ENCODE assay signal across 18 cellular contexts in genomic region chr18:28002841-28003240, GRCh38.
"Had no signal": no experiment of that assay in that cellular context is flagged by ENCODE, and none has a peak within 500 bp of the region (broad histone marks: within the 10 kb centered on the region; RNA-seq: fewer than 3 reads in every experiment).

No MANE protein-coding gene starts in this region.

- DNase-seq: activated CD4-positive, alpha-beta T cell treated with anti-CD3 and anti-CD28 coated beads for 1 hour; activated CD4-positive, alpha-beta T cell treated with anti-CD3 and anti-CD28 coated beads, Interleukin-2, amount 50 U/mL, for 4 hours; activated naive CD4-positive, alpha-beta T cell treated with anti-CD3 and anti-CD28 coated beads for 36 hours; activated naive CD8-positive, alpha-beta T cell treated with anti-CD3 and anti-CD28 coated beads, Interleukin-2, amount 50 U/mL, for 24 hours; left cardiac atrium; naive B cell; stimulated activated CD4-positive, alpha-beta T cell treated with anti-CD3 and anti-CD28 coated beads, Interleukin-4, amount 100 ng/mL, for 4 hours; stimulated activated CD8-positive, alpha-beta memory T cell treated with anti-CD3 and anti-CD28 coated beads, Interleukin-4, amount 100 ng/mL, for 48 hours; stimulated activated naive CD8-positive, alpha-beta T cell treated with anti-CD3 and anti-CD28 coated beads, Interleukin-15, Interleukin-2, amounts not matched to agents 100 U/mL and 50 U/mL, for 24 hours; T-helper 1 cell; upper lobe of left lung had no signal

- H3K27ac Mint-ChIP-seq: activated naive CD4-positive, alpha-beta T cell treated with anti-CD3 and anti-CD28 coated beads for 36 hours; activated naive CD8-positive, alpha-beta T cell treated with anti-CD3 and anti-CD28 coated beads, Interleukin-2, amount 50 U/mL, for 24 hours; activated T-helper 2 cell treated with anti-CD3 and anti-CD28 coated beads, Interferon-gamma antibody, Interleukin-2, Interleukin-4, amounts not matched to agents 10 μg/mL and 5 μg/mL and 100 μg/mL, durations not matched to agents 14 hours and 24 hours and 36 hours; naive B cell had no signal

- H3K27me3 Mint-ChIP-seq: activated naive CD8-positive, alpha-beta T cell treated with anti-CD3 and anti-CD28 coated beads, Interleukin-2, amount 50 U/mL, for 24 hours; naive B cell had no signal

- H3K9me3 ChIP-seq: suprapubic skin, upper lobe of left lung had no signal

- FAIRE-seq: bronchial epithelial cell, colon had no signal

- H3K9me3 Mint-ChIP-seq: activated naive CD4-positive, alpha-beta T cell treated with anti-CD3 and anti-CD28 coated beads for 36 hours had no signal

- H3K36me3 Mint-ChIP-seq: naive B cell had no signal

- H3K36me3 ChIP-seq: suprapubic skin, upper lobe of left lung had no signal

- H3K4me3 ChIP-seq: lung, skin epidermis, suprapubic skin, upper lobe of left lung had no signal

- ATAC-seq: activated naive CD8-positive, alpha-beta T cell treated with anti-CD3 and anti-CD28 coated beads, Interleukin-2, amount 50 U/mL, for 24 hours; stimulated activated naive CD8-positive, alpha-beta T cell treated with anti-CD3 and anti-CD28 coated beads, Interleukin-15, Interleukin-2, amounts not matched to agents 100 U/mL and 50 U/mL, for 24 hours had no signal

- H3K4me1 ChIP-seq: suprapubic skin, upper lobe of left lung had no signal

- H3K27ac ChIP-seq: skin epidermis, suprapubic skin, upper lobe of left lung, VCaP had no signal

- H3K27me3 ChIP-seq: suprapubic skin, upper lobe of left lung had no signal

- H3K4me1 Mint-ChIP-seq: activated naive CD8-positive, alpha-beta T cell treated with anti-CD3 and anti-CD28 coated beads, Interleukin-2, amount 50 U/mL, for 24 hours; naive B cell had no signal

- H3K4me3 Mint-ChIP-seq: activated naive CD4-positive, alpha-beta T cell treated with anti-CD3 and anti-CD28 coated beads for 36 hours; activated naive CD8-positive, alpha-beta T cell treated with anti-CD3 and anti-CD28 coated beads, Interleukin-2, amount 50 U/mL, for 24 hours; naive B cell had no signal
